21 cellular contexts compared by ENCODE assay signal in the genomic region with DNA sequence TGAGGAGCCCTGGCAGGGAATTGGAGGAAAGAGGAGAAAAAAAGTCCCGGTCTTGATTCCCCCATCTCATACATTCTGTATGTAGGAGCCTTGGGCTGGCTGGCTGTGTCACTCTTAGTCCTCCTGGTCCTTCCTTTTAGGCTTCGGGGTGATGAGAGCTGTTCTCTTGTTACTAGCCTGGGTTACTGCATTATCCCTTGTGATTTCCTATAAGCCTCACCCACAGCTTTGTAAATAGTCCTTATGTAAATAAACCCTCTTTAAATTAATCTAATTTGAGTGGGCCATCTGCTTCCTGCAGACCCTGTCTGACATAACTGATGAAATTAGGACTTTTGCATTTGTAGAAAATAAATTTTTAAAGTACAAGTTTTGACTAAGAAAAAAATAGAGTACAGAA. TPM values are rescaled to one million over a fixed set of nuclear protein-coding genes. Genes with fewer than 3 reads are reported as not detected.
A peak's percentile ranks its signal among the peaks of the same experiment; 100 is the strongest.
DNase-seq lines count a peak whose midpoint lies in the region; ATAC-seq and FAIRE-seq lines count a peak whose summit lies in the region.
"Had no signal": no experiment of that assay in that cellular context is flagged by ENCODE, and none has a peak within 500 bp of the region (broad histone marks: within the 10 kb centered on the region; RNA-seq: fewer than 3 reads in every experiment).

No MANE protein-coding gene starts in this region.

- no peaks in the 10 kb centered on the region for H3K9me3 ChIP-seq in GM23248 (ENCODE audit: low read depth)
- H3K9me3 ChIP-seq: right atrium auricular region, transverse colon had no signal

- peaks cover 89% of the 10 kb centered on the region for H3K79me2 ChIP-seq in GM23248 (ENCODE audit: insufficient read depth)

- no peak overlapping the region for H3K4me3 ChIP-seq in GM23248
- H3K4me3 ChIP-seq: right atrium auricular region, transverse colon had no signal

- no peak overlapping the region for H3K4me2 ChIP-seq in GM23248 (ENCODE audit: unreplicated experiment)

- H3K9ac ChIP-seq in GM23248, result no peak overlapping the region

- peaks cover 4% of the 10 kb centered on the region; the same call in 1 of the 2 replicates for H4K20me1 ChIP-seq in GM23248 (ENCODE audit: insufficient read depth)

- FAIRE-seq in GM19239 (lab: Jason Lieb, UNC), result no peak

- H3K27ac ChIP-seq in GM23248, result no peak overlapping the region
- H3K27ac ChIP-seq: right atrium auricular region, transverse colon, VCaP had no signal

- peaks cover 8% of the 10 kb centered on the region; the same call in 1 of the 2 replicates for H3K4me1 ChIP-seq in GM23248 (ENCODE audit: insufficient read depth)
- H3K4me1 ChIP-seq: right atrium auricular region had no signal

- no peak overlapping the region for H2AFZ ChIP-seq in GM23248

- in situ Hi-C loops in GM23248 (cut with MboI), result no loop called here

- 72 to 79% methylated on average over 2 of the region's 2 CpGs for WGBS in GM23248 (ENCODE audit: low coverage in 1 of 2, low lambda C conversion rate in 2 of 2, missing lambda C conversion rate in 2 of 2), 2 experiments

- peak; percentile 43 for DNase-seq in NCI-H510A treated with DMSO at 0.1 percent for 48 hours (lab: John Stamatoyannopoulos, UW)
- DNase-seq in NCI-H510A (lab: John Stamatoyannopoulos, UW), result no peak
- peak; percentile 89 to 92 for DNase-seq in NCI-H524 (lab: John Stamatoyannopoulos, UW)
- DNase-seq in UCSD-AML1 (lab: John Stamatoyannopoulos, UW; ENCODE audit: unreplicated experiment), result peak; percentile 10
- DNase-seq in EL, result no peak
- DNase-seq in GM23248, result no peak
- no peak for DNase-seq in GM19239 (ENCODE audit: insufficient read length, low spot score)
- DNase-seq: 8988T; activated CD8-positive, alpha-beta memory T cell treated with anti-CD3 and anti-CD28 coated beads for 24 hours; activated effector memory CD4-positive, alpha-beta T cell treated with anti-CD3 and anti-CD28 coated beads, Interleukin-2, amount 50 U/mL, for 16 hours; aorta; CD4-positive, alpha-beta memory T cell; cortex of kidney; hippocampal formation; MM.1S; naive thymus-derived CD4-positive, alpha-beta T cell; transverse colon had no signal

- H3K9me2 ChIP-seq in GM23248 (ENCODE audit: insufficient read depth), result no peaks in the 10 kb centered on the region

- peaks cover 5% of the 10 kb centered on the region; the same call in 1 of the 2 replicates for H3K36me3 ChIP-seq in GM23248 (ENCODE audit: low read depth)
- H3K36me3 ChIP-seq: right atrium auricular region had no signal

- H3F3A ChIP-seq in GM23248 (ENCODE audit: insufficient read depth), result no peaks in the 10 kb centered on the region

- no peak for ATAC-seq in HG02642 (IDR thresholded peaks at IDR 0.05; ENCODE audit: poor library complexity, unreplicated experiment)
- ATAC-seq: left lobe of liver; naive thymus-derived CD4-positive, alpha-beta T cell had no signal

- no peaks in the 10 kb centered on the region for H3K27me3 ChIP-seq in GM23248 (replicated peaks; ENCODE audit: insufficient read depth)
- H3K27me3 ChIP-seq: right atrium auricular region, transverse colon had no signal

RNA-seq across cellular contexts. Expression of a gene that starts 19.2 kb away (rescaled TPM):
- total RNA-seq in GM23248 (2014; rRNA removed; shearing (Covaris generic)), result 57.3 and 74.2 TPM in 2 replicates
- 50.1 and 53.4 TPM in 2 replicates for polyA plus RNA-seq in GM23248 (2016; fragmentation: Nextera tagmentation; extraction: Ambion mirVana)

RNA-seq across cellular contexts. Expression of a gene that starts 57.4 kb away (rescaled TPM):
- 25.4 and 33.1 TPM in 2 replicates for total RNA-seq in GM23248 (2014; rRNA removed; shearing (Covaris generic))
- 30.8 and 34.8 TPM in 2 replicates for polyA plus RNA-seq in GM23248 (2016; fragmentation: Nextera tagmentation; extraction: Ambion mirVana)

Comparison
In these comparisons a context has a peak if more than half of its experiments do, and no peak if none do; other contexts are left out.
1. DNase-seq: peak in NCI-H510A treated with DMSO at 0.1 percent for 48 hours (single experiment), NCI-H524 (2 of 2) and UCSD-AML1 (single experiment); none in NCI-H510A (single experiment), EL (single experiment), GM23248 (single experiment) and GM19239 (single experiment).